In the genomic region with DNA sequence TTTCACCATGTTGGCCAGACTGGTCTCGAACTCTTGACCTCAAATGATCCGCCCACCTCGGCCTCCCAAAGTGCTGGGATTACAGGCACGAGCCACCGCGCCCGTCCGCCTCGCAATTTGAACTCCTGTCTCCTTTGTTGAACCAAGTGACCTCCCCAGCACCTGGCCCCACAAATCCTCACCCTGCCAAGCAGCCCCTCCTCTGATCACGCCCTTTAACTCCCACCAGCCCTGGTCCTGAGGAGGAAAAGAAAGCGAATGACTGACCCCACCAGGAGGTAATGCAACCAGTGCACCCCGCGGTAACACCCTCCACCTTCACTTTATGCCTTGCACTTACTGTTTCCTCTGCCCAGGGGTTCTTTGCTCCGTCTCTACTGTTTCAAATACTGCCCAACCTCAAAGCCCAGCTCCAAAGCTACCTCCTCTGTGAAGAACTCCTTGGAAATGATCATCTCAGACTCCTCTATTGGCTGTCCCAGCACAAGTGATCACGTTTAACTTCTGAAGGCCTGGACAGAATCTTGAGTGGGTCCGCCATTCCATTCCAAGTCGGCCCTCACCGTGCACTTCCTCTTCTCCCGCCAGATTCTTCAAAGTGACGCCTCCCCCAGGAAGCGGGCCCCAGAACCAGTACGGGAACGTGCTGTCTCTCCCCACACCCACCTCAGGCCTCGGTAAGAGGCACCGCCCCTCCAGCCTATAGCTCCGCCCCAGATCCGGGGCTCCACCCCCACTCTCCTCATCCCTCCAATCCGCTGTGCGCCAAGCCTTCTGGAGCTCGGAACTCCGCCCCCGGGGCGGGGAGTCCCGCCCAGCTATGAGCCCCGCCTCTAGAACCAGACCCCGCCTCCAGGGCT, we compare ENCODE assay signal across 10 cellular contexts. TPM values are rescaled to one million over a fixed set of nuclear protein-coding genes. Genes with fewer than 3 reads are reported as not detected.
DNase-seq lines count a peak whose midpoint lies in the region; ATAC-seq and TF ChIP-seq lines count a peak whose summit lies in the region.
"Had no signal": no experiment of that assay in that cellular context is flagged by ENCODE, and none has a peak within 500 bp of the region (broad histone marks: within the 10 kb centered on the region; RNA-seq: fewer than 3 reads in every experiment).

No MANE protein-coding gene starts in this region.

- no peaks in the 10 kb centered on the region for H3K36me3 ChIP-seq in psoas muscle (ENCODE audit: insufficient read depth in 1 of 2, low read depth in 1 of 2)

- H3K4me1 Mint-ChIP-seq in activated naive CD4-positive, alpha-beta T cell treated with anti-CD3 and anti-CD28 coated beads for 36 hours (ENCODE audit: low read depth) = peaks cover 16% of the 10 kb centered on the region

- peak overlapping the region; percentile 2 for H3K27ac ChIP-seq in psoas muscle
- H3K27ac ChIP-seq: 22Rv1 had no signal

- intact Hi-C loops in activated naive CD4-positive, alpha-beta T cell treated with anti-CD3 and anti-CD28 coated beads for 36 hours (cut with micrococcal nuclease) = loop anchor here (1.0 kb wide), 1 partner anchor 11 kb away; a partner anchor contains a TSS
- intact Hi-C loops in Right ventricle myocardium inferior (cut with DNase I) (no loop called here), psoas muscle (cut with DNase I) (no loop called here)

- peak overlapping the region; percentile 55 for H3K4me3 ChIP-seq in psoas muscle

- no peaks in the 10 kb centered on the region for H3K36me3 Mint-ChIP-seq in activated naive CD4-positive, alpha-beta T cell treated with anti-CD3 and anti-CD28 coated beads for 36 hours (ENCODE audit: low read depth)

- peak overlapping the region; percentile 66 for H3K4me3 Mint-ChIP-seq in activated naive CD4-positive, alpha-beta T cell treated with anti-CD3 and anti-CD28 coated beads for 36 hours

- CTCF ChIA-PET in activated naive CD4-positive, alpha-beta T cell treated with anti-CD3 and anti-CD28 coated beads for 36 hours (lab: Charles Lee) = interaction anchor here (1.3 kb wide), 1 partner anchor 9 kb away, joined by 10 read pairs; no protein-coding TSS in a partner anchor

- 25 to 27% (median 26%) methylated on average over 36 of the region's 36 CpGs for WGBS in psoas muscle, 3 donors

- H3K27me3 Mint-ChIP-seq in activated naive CD4-positive, alpha-beta T cell treated with anti-CD3 and anti-CD28 coated beads for 36 hours (ENCODE audit: low read depth) = no peaks in the 10 kb centered on the region

- H3K9me3 ChIP-seq in psoas muscle = no peaks in the 10 kb centered on the region

- H3K27ac Mint-ChIP-seq in activated naive CD4-positive, alpha-beta T cell treated with anti-CD3 and anti-CD28 coated beads for 36 hours = peak overlapping the region; percentile 52

- peak; percentile 70 for DNase-seq in DMS 273 (lab: John Stamatoyannopoulos, UW; ENCODE audit: unreplicated experiment)
- DNase-seq in DMS 273 treated with DMSO at 0.1 percent for 48 hours (lab: John Stamatoyannopoulos, UW) = no peak
- peak; percentile 54 for DNase-seq in SK-N-DZ (ENCODE audit: low spot score)
- DNase-seq in activated naive CD4-positive, alpha-beta T cell treated with anti-CD3 and anti-CD28 coated beads for 36 hours = peak; percentile 85
- peak; percentile 90 for DNase-seq in Right ventricle myocardium inferior (ENCODE audit: missing footprints)
- DNase-seq in psoas muscle = peak; percentile 83 to 94
- DNase-seq in ureter (ENCODE audit: low spot score) = peak; percentile 80

- H3K27me3 ChIP-seq in psoas muscle (ENCODE audit: insufficient read depth in 3 of 3, low read length in 2 of 3) = no peaks in the 10 kb centered on the region

- peak; percentile 64 for ATAC-seq in HG03280 (IDR thresholded peaks at IDR 0.05; ENCODE audit: unreplicated experiment)
- peak; percentile 95 for ATAC-seq in Right ventricle myocardium inferior
- ATAC-seq in psoas muscle = peak; percentile 97 to 99 (median 98)

- no peaks in the 10 kb centered on the region for H3K9me3 Mint-ChIP-seq in activated naive CD4-positive, alpha-beta T cell treated with anti-CD3 and anti-CD28 coated beads for 36 hours

- TF ChIP-seq CTCF in psoas muscle (IDR thresholded peaks at IDR 0.05) = no peak

- no peaks in the 10 kb centered on the region for H3K4me1 ChIP-seq in psoas muscle

RNA-seq across cellular contexts. Expression of a gene that starts 4.4 kb away (rescaled TPM):
- polyA plus RNA-seq in SK-N-DZ (2014; cell fraction: cytosol; rRNA removed) = not detected in 2 replicates
- 0.12 and 0.32 TPM in 2 replicates for polyA plus RNA-seq in SK-N-DZ (2014; cell fraction: nucleus; rRNA removed)
- total RNA-seq in activated naive CD4-positive, alpha-beta T cell treated with anti-CD3 and anti-CD28 coated beads for 36 hours = under 1 TPM; 0.19 to 0.22 TPM
- total RNA-seq in Right ventricle myocardium inferior = not detected
- under 1 TPM in 2 of 4 donors, not detected in 2; 0.12 to 0.32 TPM for total RNA-seq in psoas muscle
- under 1 TPM in 2 of 3 donors, not detected in 1; 0.10 to 0.17 TPM for polyA plus RNA-seq in psoas muscle
- not detected for total RNA-seq in ureter
- polyA plus RNA-seq: neural cell had no signal

RNA-seq across cellular contexts. Expression of a gene that starts 11.1 kb away (rescaled TPM):
- polyA plus RNA-seq in SK-N-DZ (2014; cell fraction: cytosol; rRNA removed) = 16.8 and 40.0 TPM in 2 replicates
- polyA plus RNA-seq in SK-N-DZ (2014; cell fraction: nucleus; rRNA removed) = 18.0 and 25.7 TPM in 2 replicates
- total RNA-seq in activated naive CD4-positive, alpha-beta T cell treated with anti-CD3 and anti-CD28 coated beads for 36 hours = 10 to 100 TPM; 11.6 to 14.0 TPM
- total RNA-seq in Right ventricle myocardium inferior = 22.3 TPM
- 1 to 10 TPM; 3.1 to 7.0 (median 5.2) TPM for total RNA-seq in psoas muscle
- polyA plus RNA-seq in psoas muscle = 10 to 100 TPM in 1 of 3 donors, 1 to 10 TPM in 2; 6.2 to 22.8 (median 8.2) TPM
- total RNA-seq in ureter = 26.5 TPM

RNA-seq across cellular contexts. Expression of a gene that starts 14.6 kb away (rescaled TPM):
- 40.0 and 57.1 TPM in 2 replicates for polyA plus RNA-seq in SK-N-DZ (2014; cell fraction: cytosol; rRNA removed)
- 114 and 154 TPM in 2 replicates for polyA plus RNA-seq in SK-N-DZ (2014; cell fraction: nucleus; rRNA removed)
- total RNA-seq in activated naive CD4-positive, alpha-beta T cell treated with anti-CD3 and anti-CD28 coated beads for 36 hours = 10 to 100 TPM; 55.5 to 58.9 TPM
- total RNA-seq in Right ventricle myocardium inferior (16.4 TPM), psoas muscle (10 to 100 TPM; 17.6 to 20.4 (median 18.8) TPM), ureter (43.2 TPM)
- 10 to 100 TPM; 10.6 to 16.4 (median 16.2) TPM for polyA plus RNA-seq in psoas muscle

RNA-seq across cellular contexts. Expression of a gene that starts 38.4 kb away (rescaled TPM):
- polyA plus RNA-seq in SK-N-DZ (2014; cell fraction: cytosol; rRNA removed) = 51.1 and 55.8 TPM in 2 replicates
- 43.3 and 43.6 TPM in 2 replicates for polyA plus RNA-seq in SK-N-DZ (2014; cell fraction: nucleus; rRNA removed)
- 10 to 100 TPM; 10.3 to 10.5 TPM for total RNA-seq in activated naive CD4-positive, alpha-beta T cell treated with anti-CD3 and anti-CD28 coated beads for 36 hours
- total RNA-seq in Right ventricle myocardium inferior = 18.2 TPM
- 10 to 100 TPM; 12.9 to 20.3 (median 16.1) TPM for total RNA-seq in psoas muscle
- 10 to 100 TPM; 21.9 to 46.9 (median 38.0) TPM for polyA plus RNA-seq in psoas muscle
- 23.9 TPM for total RNA-seq in ureter

RNA-seq across cellular contexts. Expression of a gene that starts 48.7 kb away (rescaled TPM):
- 0.63 and 1.9 TPM in 2 replicates for polyA plus RNA-seq in SK-N-DZ (2014; cell fraction: cytosol; rRNA removed)
- 21.0 and 32.2 TPM in 2 replicates for polyA plus RNA-seq in SK-N-DZ (2014; cell fraction: nucleus; rRNA removed)
- total RNA-seq in activated naive CD4-positive, alpha-beta T cell treated with anti-CD3 and anti-CD28 coated beads for 36 hours = 100 to 1,000 TPM; 122 to 128 TPM
- 1.9 TPM for total RNA-seq in Right ventricle myocardium inferior
- total RNA-seq in psoas muscle = 1 to 10 TPM; 1.6 to 2.0 (median 1.7) TPM
- 1 to 10 TPM; 1.7 to 2.1 (median 1.8) TPM for polyA plus RNA-seq in psoas muscle
- 11.9 TPM for total RNA-seq in ureter
